3 cellular contexts compared by ENCODE assay signal in genomic region chr4:135573251-135573650, GRCh38.
"Had no signal": no experiment of that assay in that cellular context is flagged by ENCODE, and none has a peak within 500 bp of the region (broad histone marks: within the 10 kb centered on the region; RNA-seq: fewer than 3 reads in every experiment).

No MANE protein-coding gene starts in this region.

- DNase-seq: GDM1, GF-D8 had no signal

- H3K4me3 ChIP-seq: GM12878 had no signal
